ENCODE assay signal across 8 cellular contexts in genomic region chr1:169586067-169586394, GRCh38. TPM values are rescaled to one million over a fixed set of nuclear protein-coding genes. Genes with fewer than 3 reads are reported as not detected.
DNase-seq lines count a peak whose midpoint lies in the region; ATAC-seq and TF ChIP-seq lines count a peak whose summit lies in the region.

No MANE protein-coding gene starts in this region.

- H3K36me3 Mint-ChIP-seq in activated CD8-positive, alpha-beta memory T cell treated with anti-CD3 and anti-CD28 coated beads, Interleukin-2, amount 10 ng/mL, durations not matched to agents 7 days and 5 days: no peaks in the 10 kb centered on the region
- no peaks in the 10 kb centered on the region for H3K36me3 Mint-ChIP-seq in endodermal cell (ENCODE audit: low read depth)
- H3K36me3 Mint-ChIP-seq in stimulated activated memory B cell treated with anti-CD40 and anti-IgM and Interleukin-4, amounts not matched to agents 10 μg/mL and 1 μg/mL and 100 μg/mL, for 72 hours: no peaks in the 10 kb centered on the region

- H2BK15ac ChIP-seq in IMR-90 (ENCODE audit: low read depth, low read length): no peak overlapping the region

- no peak for TF ChIP-seq CTCF in IMR-90 (conservative IDR thresholded peaks at IDR 0.05; ENCODE audit: low read depth, low read length)
- TF ChIP-seq CTCF in endodermal cell (conservative IDR thresholded peaks at IDR 0.05): no peak

- dilution Hi-C loops in IMR-90 (cut with HindIII; ENCODE audit: low sequenced_read_pairs, unreplicated experiment): no loop called here

- WGBS in IMR-90 (ENCODE audit: extremely low coverage in 2 of 2, insufficient read length in 1 of 2), 2 experiments: 17% methylated on average over 1 of the region's 5 CpGs; no CpG with 5 or more reads in 1 of the 2 experiments
- 42 to 80% methylated on average over 1 to 5 of the region's 5 CpGs for WGBS in endodermal cell (ENCODE audit: insufficient coverage in 1 of 2, insufficient read length in 1 of 2), 2 experiments

- H3K56ac ChIP-seq in IMR-90 (ENCODE audit: extremely low read depth, insufficient read depth, low read length): no peak overlapping the region

- no peak overlapping the region for H4K5ac ChIP-seq in IMR-90 (ENCODE audit: low read depth, low read length)

- H3K27me3 ChIP-seq in IMR-90 (ENCODE audit: control insufficient read depth, insufficient read depth, low read length) (peaks cover 3% of the 10 kb centered on the region; the same call in 1 of the 2 replicates), endodermal cell (ENCODE audit: control insufficient read depth, insufficient read depth, low read length, poor library complexity, severe bottlenecking) (peaks cover 28% of the 10 kb centered on the region)

- no peak overlapping the region for H2BK120ac ChIP-seq in IMR-90 (ENCODE audit: low read depth, low read length)

- no peak overlapping the region for H3K4ac ChIP-seq in IMR-90 (ENCODE audit: low read depth, low read length)

- no peak overlapping the region for H2BK20ac ChIP-seq in IMR-90 (ENCODE audit: low read depth, low read length)

- H3K27ac ChIP-seq in IMR-90 (ENCODE audit: insufficient read depth, low read length): no peak overlapping the region
- H3K27ac ChIP-seq in endodermal cell (ENCODE audit: low read depth, low read length): no peak overlapping the region

- H3K27me3 Mint-ChIP-seq in activated CD8-positive, alpha-beta memory T cell treated with anti-CD3 and anti-CD28 coated beads, Interleukin-2, amount 10 ng/mL, durations not matched to agents 7 days and 5 days: peaks cover 3% of the 10 kb centered on the region
- peaks cover 14% of the 10 kb centered on the region for H3K27me3 Mint-ChIP-seq in endodermal cell (ENCODE audit: insufficient read depth)
- peaks cover 15% of the 10 kb centered on the region for H3K27me3 Mint-ChIP-seq in stimulated activated memory B cell treated with anti-CD40 and anti-IgM and Interleukin-4, amounts not matched to agents 10 μg/mL and 1 μg/mL and 100 μg/mL, for 72 hours

- H4K8ac ChIP-seq in IMR-90 (ENCODE audit: low read depth in 2 of 2, low read length in 2 of 2): no peak overlapping the region

- H3K36me3 ChIP-seq in IMR-90 (ENCODE audit: control insufficient read depth, insufficient read depth, low read length) (no peaks in the 10 kb centered on the region), endodermal cell (ENCODE audit: control insufficient read depth, insufficient read depth, low read length) (no peaks in the 10 kb centered on the region)

- H2AK9ac ChIP-seq in IMR-90 (replicated peaks; ENCODE audit: low read depth, low read length, poor library complexity): no peak overlapping the region

- H3K14ac ChIP-seq in IMR-90 (replicated peaks; ENCODE audit: low read depth, low read length): no peak overlapping the region

- H3K4me1 ChIP-seq in IMR-90 (ENCODE audit: control insufficient read depth, insufficient read depth, low read length) (no peaks in the 10 kb centered on the region), endodermal cell (ENCODE audit: control insufficient read depth, insufficient read depth, low read length) (peaks cover 3% of the 10 kb centered on the region)

- POLR2A ChIA-PET in IMR-90 (lab: Charles Lee; ENCODE audit: unreplicated experiment): no interaction called here

- H3K9ac ChIP-seq in IMR-90 (ENCODE audit: low read depth, low read length) (no peak overlapping the region), endodermal cell (ENCODE audit: extremely low read depth, low read length, poor library complexity, severe bottlenecking) (no peak overlapping the region)

- H3K9me3 Mint-ChIP-seq in activated CD8-positive, alpha-beta memory T cell treated with anti-CD3 and anti-CD28 coated beads, Interleukin-2, amount 10 ng/mL, durations not matched to agents 7 days and 5 days (ENCODE audit: low read depth): no peaks in the 10 kb centered on the region
- H3K9me3 Mint-ChIP-seq in endodermal cell: no peaks in the 10 kb centered on the region
- no peaks in the 10 kb centered on the region for H3K9me3 Mint-ChIP-seq in stimulated activated memory B cell treated with anti-CD40 and anti-IgM and Interleukin-4, amounts not matched to agents 10 μg/mL and 1 μg/mL and 100 μg/mL, for 72 hours

- H2AK5ac ChIP-seq in IMR-90 (ENCODE audit: low read depth, low read length): no peak overlapping the region

- H3K27ac Mint-ChIP-seq in activated CD8-positive, alpha-beta memory T cell treated with anti-CD3 and anti-CD28 coated beads, Interleukin-2, amount 10 ng/mL, durations not matched to agents 7 days and 5 days: peak overlapping the region; percentile 83
- H3K27ac Mint-ChIP-seq in endodermal cell: no peak overlapping the region
- no peak overlapping the region for H3K27ac Mint-ChIP-seq in stimulated activated memory B cell treated with anti-CD40 and anti-IgM and Interleukin-4, amounts not matched to agents 10 μg/mL and 1 μg/mL and 100 μg/mL, for 72 hours

- ATAC-seq in activated CD8-positive, alpha-beta memory T cell treated with anti-CD3 and anti-CD28 coated beads, Interleukin-2, amount 10 ng/mL, durations not matched to agents 7 days and 5 days: peak; percentile 37
- no peak for ATAC-seq in IMR-90 (ENCODE audit: low read depth)
- ATAC-seq in stimulated activated memory B cell treated with anti-CD40 and anti-IgM and Interleukin-4, amounts not matched to agents 10 μg/mL and 1 μg/mL and 100 μg/mL, for 72 hours: peak; percentile 47

- H3K4me3 Mint-ChIP-seq in activated CD8-positive, alpha-beta memory T cell treated with anti-CD3 and anti-CD28 coated beads, Interleukin-2, amount 10 ng/mL, durations not matched to agents 7 days and 5 days: peak overlapping the region; percentile 81
- H3K4me3 Mint-ChIP-seq in endodermal cell: peak overlapping the region; percentile 33
- H3K4me3 Mint-ChIP-seq in stimulated activated memory B cell treated with anti-CD40 and anti-IgM and Interleukin-4, amounts not matched to agents 10 μg/mL and 1 μg/mL and 100 μg/mL, for 72 hours: peak overlapping the region; percentile 67

- intact Hi-C loops in IMR-90 (cut with micrococcal nuclease): no loop called here

- H2BK5ac ChIP-seq in IMR-90 (ENCODE audit: low read depth, low read length, poor library complexity, severe bottlenecking): no peak overlapping the region

- H3K9me3 ChIP-seq in IMR-90 (ENCODE audit: control insufficient read depth, insufficient read depth, low read length): no peaks in the 10 kb centered on the region
- no peaks in the 10 kb centered on the region for H3K9me3 ChIP-seq in endodermal cell (ENCODE audit: control insufficient read depth, low read length)

- H4K20me1 ChIP-seq in IMR-90 (ENCODE audit: insufficient read depth, low read length): no peaks in the 10 kb centered on the region

- H2AFZ ChIP-seq in IMR-90 (replicated peaks; ENCODE audit: low read length, poor library complexity): peak overlapping the region; percentile 40

- no peaks in the 10 kb centered on the region for H3K79me1 ChIP-seq in IMR-90 (ENCODE audit: low read depth in 1 of 2, low read length in 2 of 2)

- no peak for TF ChIP-seq POLR2A in IMR-90 (IDR thresholded peaks at IDR 0.05; ENCODE audit: low read depth, low read length)

- no peaks in the 10 kb centered on the region for H3K9me1 ChIP-seq in IMR-90 (ENCODE audit: insufficient read depth, low read length)

- TF ChIP-seq RAD21 in IMR-90 (IDR thresholded peaks at IDR 0.05; ENCODE audit: low read length): no peak

- in situ Hi-C loops in IMR-90 (cut with MboI; ENCODE audit: low sequenced_read_pairs): no loop called here

- CTCF ChIA-PET in activated CD8-positive, alpha-beta memory T cell treated with anti-CD3 and anti-CD28 coated beads, Interleukin-2, amount 10 ng/mL, durations not matched to agents 7 days and 5 days (lab: Charles Lee): interaction anchor here (0.9 to 2.9 kb wide), 20 partner anchors 11 to 1238 kb away, joined by 3 to 40 read pairs (median 5); no protein-coding TSS in a partner anchor
- CTCF ChIA-PET in IMR-90 (lab: Yijun Ruan, JAX): interaction anchor here (1.0 to 1.3 kb wide), 3 partner anchors 11 to 124 kb away, joined by 3 to 4 read pairs (median 3); no protein-coding TSS in a partner anchor

- no peak overlapping the region for H3K23ac ChIP-seq in IMR-90 (ENCODE audit: low read depth, low read length)

- no peak overlapping the region for H3K18ac ChIP-seq in IMR-90 (ENCODE audit: low read depth, low read length)

- no peak overlapping the region for H3K4me3 ChIP-seq in IMR-90 (ENCODE audit: insufficient read depth, low read depth, low read length)
- no peak overlapping the region for H3K4me3 ChIP-seq in endodermal cell (ENCODE audit: low read length)

- H3K4me1 Mint-ChIP-seq in activated CD8-positive, alpha-beta memory T cell treated with anti-CD3 and anti-CD28 coated beads, Interleukin-2, amount 10 ng/mL, durations not matched to agents 7 days and 5 days: peaks cover 48% of the 10 kb centered on the region
- H3K4me1 Mint-ChIP-seq in endodermal cell: peaks cover 6% of the 10 kb centered on the region
- peaks cover 19% of the 10 kb centered on the region for H3K4me1 Mint-ChIP-seq in stimulated activated memory B cell treated with anti-CD40 and anti-IgM and Interleukin-4, amounts not matched to agents 10 μg/mL and 1 μg/mL and 100 μg/mL, for 72 hours

- no peak overlapping the region for H4K91ac ChIP-seq in IMR-90 (ENCODE audit: insufficient read depth, low read depth, low read length)

- H3K4me2 ChIP-seq in IMR-90 (ENCODE audit: low read depth, low read length): no peak overlapping the region

- BruUV-seq in IMR-90 (replicated peaks; lab: Mats Ljungman, UMichigan): no TSS peak

- DNase-seq in activated CD8-positive, alpha-beta memory T cell treated with anti-CD3 and anti-CD28 coated beads, Interleukin-2, amount 10 ng/mL, durations not matched to agents 7 days and 5 days: no peak
- DNase-seq in activated CD8-positive, alpha-beta memory T cell treated with anti-CD3 and anti-CD28 coated beads for 24 hours: no peak
- DNase-seq in IMR-90 (no peak), endodermal cell (no peak), NCI-H2171 (lab: John Stamatoyannopoulos, UW) (no peak), LoVo (ENCODE audit: low spot score) (no peak), A172 (ENCODE audit: low spot score) (no peak)

RNA-seq across cellular contexts. Expression of gene F5, which starts 0.2 kb away (rescaled TPM):
- 10 to 100 TPM in 1 of 2 experiments, 1 to 10 TPM in 1; 3.1 to 14.0 TPM for total RNA-seq in activated CD8-positive, alpha-beta memory T cell treated with anti-CD3 and anti-CD28 coated beads, Interleukin-2, amount 10 ng/mL, durations not matched to agents 7 days and 5 days
- total RNA-seq in IMR-90 (2012; rRNA removed) (not detected in 2 replicates), endodermal cell (under 1 TPM; 0.04 to 0.09 TPM)
- polyA plus RNA-seq in IMR-90 (2012; rRNA removed): not detected in 2 replicates
- polyA plus RNA-seq in IMR-90 (2012; cell fraction: cytosol; rRNA removed): not detected in 2 replicates
- not detected in 2 replicates for polyA plus RNA-seq in IMR-90 (2012; cell fraction: nucleus; rRNA removed; ENCODE audit: low replicate concordance)
- polyA plus RNA-seq in endodermal cell (2013, experiment 1 of 2): 0.28 TPM
- 0.04 TPM for polyA plus RNA-seq in endodermal cell (2013, experiment 2 of 2)
- total RNA-seq in A172 (2014; rRNA removed; shearing (Covaris generic)): not detected in 2 replicates

RNA-seq across cellular contexts. Expression of gene SELP, which starts 43.9 kb away (rescaled TPM):
- under 1 TPM in 1 of 2 experiments, not detected in 1; 0.18 TPM for total RNA-seq in activated CD8-positive, alpha-beta memory T cell treated with anti-CD3 and anti-CD28 coated beads, Interleukin-2, amount 10 ng/mL, durations not matched to agents 7 days and 5 days
- not detected in 2 replicates for total RNA-seq in IMR-90 (2012; rRNA removed)
- not detected in 2 replicates for polyA plus RNA-seq in IMR-90 (2012; rRNA removed)
- not detected in 2 replicates for polyA plus RNA-seq in IMR-90 (2012; cell fraction: cytosol; rRNA removed)
- polyA plus RNA-seq in IMR-90 (2012; cell fraction: nucleus; rRNA removed; ENCODE audit: low replicate concordance): not detected in 2 replicates
- total RNA-seq in endodermal cell: not detected
- polyA plus RNA-seq in endodermal cell (2013, experiment 1 of 2): not detected
- not detected for polyA plus RNA-seq in endodermal cell (2013, experiment 2 of 2)
- not detected in 2 replicates for total RNA-seq in A172 (2014; rRNA removed; shearing (Covaris generic))
